8 cellular contexts compared by ENCODE assay signal in the genomic region with DNA sequence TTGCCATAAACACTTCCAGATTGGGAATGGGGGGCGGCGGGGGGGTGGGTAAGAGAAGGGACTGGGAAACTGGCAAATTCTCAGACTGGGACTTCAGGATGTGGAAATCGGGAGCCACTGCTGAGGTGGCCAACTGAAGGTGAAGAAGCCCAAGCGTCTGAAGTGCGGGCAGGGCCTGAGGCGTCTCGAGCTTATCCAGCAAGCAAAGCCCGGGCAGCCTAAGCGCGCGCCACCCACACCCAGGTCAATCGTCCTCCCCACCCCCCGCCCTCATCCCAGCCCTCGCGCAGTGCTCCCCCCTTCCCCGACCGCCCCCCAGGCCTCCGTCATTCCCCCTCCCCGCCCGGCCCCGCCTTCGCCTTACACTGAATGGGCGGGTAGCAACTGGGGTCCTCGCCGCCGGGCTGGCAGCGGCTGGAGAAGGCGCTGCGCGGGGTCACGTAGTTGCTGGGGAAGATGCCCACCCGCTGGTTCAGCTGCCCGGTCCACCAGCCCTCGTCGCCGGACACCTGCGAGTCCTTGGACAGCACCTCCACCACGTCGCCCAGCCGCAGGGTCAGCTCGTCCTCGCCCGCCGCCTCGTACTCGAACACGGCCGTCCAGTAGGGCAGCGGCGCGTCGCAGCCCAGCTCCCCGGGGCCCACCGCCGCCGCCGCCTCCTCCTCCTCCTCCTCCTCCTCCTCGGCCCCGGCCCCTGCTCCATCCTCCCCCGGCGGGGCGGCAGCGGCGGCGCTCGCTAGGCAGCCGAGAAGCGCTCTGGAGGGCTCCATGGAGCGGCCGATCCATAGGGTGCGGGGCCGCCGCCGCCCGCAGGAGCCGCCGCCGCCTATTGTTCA. TPM values are rescaled to one million over a fixed set of nuclear protein-coding genes. Genes with fewer than 3 reads are reported as not detected.
DNase-seq lines count a peak whose midpoint lies in the region; ATAC-seq lines count a peak whose summit lies in the region.

No MANE protein-coding gene starts in this region.

- H3K27me3 ChIP-seq in adipocyte (replicated peaks; ENCODE audit: control insufficient read depth, insufficient read depth, low read length): peaks cover 53% of the 10 kb centered on the region

- no peaks in the 10 kb centered on the region for H3K36me3 ChIP-seq in adipocyte (ENCODE audit: control insufficient read depth, insufficient read depth, low read length, severe bottlenecking)

- no peaks in the 10 kb centered on the region for H3K4me1 ChIP-seq in adipocyte (ENCODE audit: control insufficient read depth, insufficient read depth, low read length)

- peak; percentile 17 for ATAC-seq in HG03135 (IDR thresholded peaks at IDR 0.05; ENCODE audit: unreplicated experiment)

- H3K9ac ChIP-seq in adipocyte (ENCODE audit: low read length): no peak overlapping the region

- no peaks in the 10 kb centered on the region for H3K9me3 ChIP-seq in adipocyte (ENCODE audit: control insufficient read depth, low read length)

- H3K4me3 ChIP-seq in adipocyte (ENCODE audit: low read length): peak overlapping the region; percentile 70

- DNase-seq in NK-92 treated with Interleukin-12 subunit alpha and Interleukin-12 subunit beta, amount 100 ng/mL, for 24 hours (lab: John Stamatoyannopoulos, UW): peak; percentile 17
- DNase-seq in NK-92 (lab: John Stamatoyannopoulos, UW; ENCODE audit: unreplicated experiment) (no peak), SK-N-DZ (ENCODE audit: low spot score) (peak; percentile 41), adipocyte (ENCODE audit: low read depth) (peak; percentile 36), iPS-NIHi11 (ENCODE audit: low spot score) (peak; percentile 62), GM19240 (ENCODE audit: insufficient read length, low spot score) (no peak)
- DNase-seq in stimulated activated CD4-positive, alpha-beta T cell treated with anti-CD3 and anti-CD28 coated beads, Interleukin-1b, Interleukin-23, amount 100 ng/mL, for 48 hours: peak; percentile 9

RNA-seq across cellular contexts. Expression of gene MAP3K9, which starts 0.7 kb away (rescaled TPM):
- 2.8 and 3.1 TPM in 2 replicates for polyA plus RNA-seq in SK-N-DZ (2014; cell fraction: cytosol; rRNA removed)
- polyA plus RNA-seq in SK-N-DZ (2014; cell fraction: nucleus; rRNA removed): 3.0 and 3.1 TPM in 2 replicates

Comparison
In these comparisons a context has a peak if more than half of its experiments do, and no peak if none do; other contexts are left out.
1. DNase-seq: peak in NK-92 treated with Interleukin-12 subunit alpha and Interleukin-12 subunit beta, amount 100 ng/mL, for 24 hours (single experiment), SK-N-DZ (single experiment), adipocyte (single experiment), iPS-NIHi11 (single experiment) and stimulated activated CD4-positive, alpha-beta T cell treated with anti-CD3 and anti-CD28 coated beads, Interleukin-1b, Interleukin-23, amount 100 ng/mL, for 48 hours (single experiment); none in NK-92 (single experiment) and GM19240 (single experiment).